Comparison of ENCODE assay signal across 20 cellular contexts in the genomic region with DNA sequence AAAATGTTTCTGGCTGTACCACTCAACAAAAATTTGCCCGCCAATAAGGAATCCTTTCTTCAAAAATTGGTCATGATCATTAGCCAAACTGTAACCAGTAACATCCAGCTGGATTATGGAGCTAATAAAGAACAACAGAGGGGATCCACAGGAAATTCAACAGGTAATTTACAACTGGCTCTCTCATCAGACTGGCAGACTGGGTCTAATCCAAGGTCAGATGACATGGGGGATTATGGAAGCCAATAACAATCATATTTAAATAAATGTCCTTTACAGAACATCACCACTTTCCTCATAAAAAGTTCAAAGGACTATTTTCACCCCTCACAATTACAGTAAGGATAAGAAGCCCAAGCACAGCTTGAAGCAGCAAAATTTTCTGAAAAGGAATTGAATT.
DNase-seq lines count a peak whose midpoint lies in the region; ATAC-seq and TF ChIP-seq lines count a peak whose summit lies in the region.
"Had no signal": no experiment of that assay in that cellular context is flagged by ENCODE, and none has a peak within 500 bp of the region (broad histone marks: within the 10 kb centered on the region; RNA-seq: fewer than 3 reads in every experiment).

No MANE protein-coding gene starts in this region.

- H3K4me1 ChIP-seq in cardiac muscle cell (ENCODE audit: low read depth), result peaks cover 76% of the 10 kb centered on the region
- peaks cover 0 to 84% of the 10 kb centered on the region in 2 donors for H3K4me1 ChIP-seq in right atrium auricular region

- no peaks in the 10 kb centered on the region for H3K9me3 Mint-ChIP-seq in mesothelial cell of epicardium
- H3K9me3 Mint-ChIP-seq: H9 had no signal

- H3K4me3 Mint-ChIP-seq in mesothelial cell of epicardium, result no peak overlapping the region
- H3K4me3 Mint-ChIP-seq: H9 had no signal

- no peaks in the 10 kb centered on the region for H3K27me3 Mint-ChIP-seq in mesothelial cell of epicardium (ENCODE audit: low read depth)

- H3K9me3 ChIP-seq in cardiac muscle cell (ENCODE audit: low read depth), result no peaks in the 10 kb centered on the region
- no peaks in the 10 kb centered on the region for H3K9me3 ChIP-seq in right atrium auricular region
- H3K9me3 ChIP-seq: BLaER1 treated with 17β-estradiol and CSF1 and Interleukin-3, amounts not matched to agents 10 nM and 100 nM; MG63 had no signal

- H3K36me3 Mint-ChIP-seq in mesothelial cell of epicardium, result peaks cover 2% of the 10 kb centered on the region

- H3K27me3 ChIP-seq in cardiac muscle cell (no peaks in the 10 kb centered on the region), right atrium auricular region (no peaks in the 10 kb centered on the region)
- H3K27me3 ChIP-seq: BLaER1 treated with 17β-estradiol and CSF1 and Interleukin-3, amounts not matched to agents 10 nM and 100 nM; MG63 had no signal

- ATAC-seq in stimulated activated naive CD8-positive, alpha-beta T cell treated with anti-CD3 and anti-CD28 coated beads, Interleukin-15, Interleukin-2, amounts not matched to agents 100 U/mL and 50 U/mL, for 24 hours, result no peak
- no peak for ATAC-seq in HG02763 (IDR thresholded peaks at IDR 0.05; ENCODE audit: unreplicated experiment)

- TF ChIP-seq CTCF in cardiac muscle cell (IDR thresholded peaks at IDR 0.05; ENCODE audit: low read depth, low read length) (no peak), right atrium auricular region (IDR thresholded peaks at IDR 0.05) (no peak), mesothelial cell of epicardium (IDR thresholded peaks at IDR 0.05; ENCODE audit: unreplicated experiment) (no peak)

- no peaks in the 10 kb centered on the region for H3K36me3 ChIP-seq in cardiac muscle cell
- no peaks in the 10 kb centered on the region for H3K36me3 ChIP-seq in right atrium auricular region

- peak overlapping the region; percentile 69 for H3K27ac Mint-ChIP-seq in mesothelial cell of epicardium

- no peak for DNase-seq in cardiac muscle cell (ENCODE audit: low read depth in 1 of 2, low spot score in 1 of 2)
- DNase-seq in right atrium auricular region (ENCODE audit: low spot score), result no peak
- peak; percentile 10 for DNase-seq in NCI-H524 treated with DMSO at 0.1 percent for 48 hours (lab: John Stamatoyannopoulos, UW)
- no peak for DNase-seq in mesothelial cell of epicardium (ENCODE audit: low spot score in 2 of 2, unreplicated experiment in 2 of 2)
- DNase-seq in stimulated activated naive CD8-positive, alpha-beta T cell treated with anti-CD3 and anti-CD28 coated beads, Interleukin-15, Interleukin-2, amounts not matched to agents 100 U/mL and 50 U/mL, for 24 hours, result no peak
- no peak for DNase-seq in COLO829 (ENCODE audit: low spot score)
- DNase-seq: H9; IMR-90; Kasumi-1; MG63; NCI-H1048; NCI-H1436; NCI-H2029; NCI-H345; NCI-H526; NK-92 treated with Interleukin-12 subunit alpha and Interleukin-12 subunit beta, amount 100 ng/mL, for 24 hours; SHP77 had no signal

- peaks cover 52% of the 10 kb centered on the region for H3K4me1 Mint-ChIP-seq in mesothelial cell of epicardium

- H3K27ac ChIP-seq in cardiac muscle cell, result peak overlapping the region; percentile 88
- H3K27ac ChIP-seq in right atrium auricular region, result no peak overlapping the region
- H3K27ac ChIP-seq: BLaER1 treated with 17β-estradiol and CSF1 and Interleukin-3, amounts not matched to agents 10 nM and 100 nM; SK-N-MC had no signal

- H3K4me3 ChIP-seq in cardiac muscle cell (no peak overlapping the region), right atrium auricular region (no peak overlapping the region)
- H3K4me3 ChIP-seq: BLaER1 treated with 17β-estradiol and CSF1 and Interleukin-3, amounts not matched to agents 10 nM and 100 nM; MG63; SK-N-MC had no signal
